1 cellular context compared by ENCODE assay signal in genomic region chr10:3476640-3477448, GRCh38.
TF ChIP-seq lines count a peak whose summit lies in the region.

No MANE protein-coding gene starts in this region.

TF ChIP-seq in A549, 52 proteins besides CTCF, POLR2A, EP300 and RAD21:
- TF ChIP-seq ZNF302 (CRISPR knock-in tag; IDR thresholded peaks at IDR 0.05) = no peak
- TF ChIP-seq EHF (CRISPR knock-in tag; IDR thresholded peaks at IDR 0.05) = no peak
- no peak for TF ChIP-seq ESRRA (IDR thresholded peaks at IDR 0.05; ENCODE audit: borderline replicate concordance, low read length)
- no peak for TF ChIP-seq RARB (CRISPR knock-in tag; IDR thresholded peaks at IDR 0.05)
- no peak for TF ChIP-seq EHMT2 (IDR thresholded peaks at IDR 0.05; ENCODE audit: low read depth)
- TF ChIP-seq SMC3 (IDR thresholded peaks at IDR 0.05) = no peak
- no peak for TF ChIP-seq SREBF2 (IDR thresholded peaks at IDR 0.05)
- no peak for TF ChIP-seq KDM5A (IDR thresholded peaks at IDR 0.05)
- no peak for TF ChIP-seq NFE2L2 (conservative IDR thresholded peaks at IDR 0.05; ENCODE audit: low read length)
- TF ChIP-seq HEYL (CRISPR knock-in tag; IDR thresholded peaks at IDR 0.05) = no peak
- no peak for TF ChIP-seq PBX3 (IDR thresholded peaks at IDR 0.05)
- no peak for TF ChIP-seq JUNB (IDR thresholded peaks at IDR 0.05)
- no peak for TF ChIP-seq GATA3 (IDR thresholded peaks at IDR 0.05; ENCODE audit: borderline replicate concordance)
- no peak for TF ChIP-seq RFX5 (IDR thresholded peaks at IDR 0.05)
- no peak for TF ChIP-seq HOXB5 (CRISPR knock-in tag; IDR thresholded peaks at IDR 0.05)
- no peak for TF ChIP-seq HOXB13 (CRISPR knock-in tag; IDR thresholded peaks at IDR 0.05; ENCODE audit: low read depth)
- no peak for TF ChIP-seq RCOR1 (IDR thresholded peaks at IDR 0.05; ENCODE audit: low read depth, low read length)
